In the genomic region with DNA sequence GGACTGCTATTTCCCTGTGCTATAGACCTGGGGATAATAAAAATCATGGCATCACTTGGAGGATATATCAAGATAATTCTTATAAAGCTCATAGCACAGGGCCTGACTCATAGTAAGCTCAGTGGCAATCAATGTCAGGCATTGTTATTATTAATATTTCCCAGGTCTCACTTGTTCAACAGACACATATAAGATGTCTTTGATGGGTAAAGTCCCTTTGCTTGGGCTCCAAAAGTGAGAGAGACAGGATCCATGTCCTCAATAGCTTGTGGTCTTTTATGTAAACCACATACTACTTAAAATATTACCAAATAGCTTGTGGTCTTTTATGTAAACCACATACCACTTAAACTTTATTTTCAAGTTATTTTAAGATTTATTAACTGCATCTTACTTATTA, we compare ENCODE assay signal across 1 cellular context.
A peak's percentile ranks its signal among the peaks of the same experiment; 100 is the strongest.
TF ChIP-seq lines count a peak whose summit lies in the region.

No MANE protein-coding gene starts in this region.

TF ChIP-seq in SK-N-SH, 30 proteins besides CTCF, POLR2A, EP300 and RAD21 (continued from another document):
- TF ChIP-seq, protein P1, sequence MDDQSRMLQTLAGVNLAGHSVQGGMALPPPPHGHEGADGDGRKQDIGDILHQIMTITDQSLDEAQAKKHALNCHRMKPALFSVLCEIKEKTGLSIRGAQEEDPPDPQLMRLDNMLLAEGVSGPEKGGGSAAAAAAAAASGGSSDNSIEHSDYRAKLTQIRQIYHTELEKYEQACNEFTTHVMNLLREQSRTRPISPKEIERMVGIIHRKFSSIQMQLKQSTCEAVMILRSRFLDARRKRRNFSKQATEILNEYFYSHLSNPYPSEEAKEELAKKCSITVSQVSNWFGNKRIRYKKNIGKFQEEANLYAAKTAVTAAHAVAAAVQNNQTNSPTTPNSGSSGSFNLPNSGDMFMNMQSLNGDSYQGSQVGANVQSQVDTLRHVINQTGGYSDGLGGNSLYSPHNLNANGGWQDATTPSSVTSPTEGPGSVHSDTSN (IDR thresholded peaks at IDR 0.05), result peak; percentile 92
- TF ChIP-seq POLR2AphosphoS5 (IDR thresholded peaks at IDR 0.05; ENCODE audit: low read depth, low read length) (peak; percentile 62; the same call in 1 of the 2 replicates), TEAD4 (IDR thresholded peaks at IDR 0.05; ENCODE audit: borderline replicate concordance, insufficient read depth) (peak; percentile 47; the same call in 1 of the 2 replicates), NFIC (IDR thresholded peaks at IDR 0.05; ENCODE audit: borderline replicate concordance) (peak; percentile 33; the same call in 1 of the 2 replicates), CHD2 (IDR thresholded peaks at IDR 0.05; ENCODE audit: low read length, partially characterized antibody) (no peak), GATA2 (CRISPR knock-in tag; IDR thresholded peaks at IDR 0.05) (no peak), FOSL2 (IDR thresholded peaks at IDR 0.05; ENCODE audit: borderline replicate concordance, low read depth) (peak; percentile 44; the same call in 1 of the 2 replicates), TCF12 (IDR thresholded peaks at IDR 0.05) (peak; percentile 90)
- TF ChIP-seq, protein P2, sequence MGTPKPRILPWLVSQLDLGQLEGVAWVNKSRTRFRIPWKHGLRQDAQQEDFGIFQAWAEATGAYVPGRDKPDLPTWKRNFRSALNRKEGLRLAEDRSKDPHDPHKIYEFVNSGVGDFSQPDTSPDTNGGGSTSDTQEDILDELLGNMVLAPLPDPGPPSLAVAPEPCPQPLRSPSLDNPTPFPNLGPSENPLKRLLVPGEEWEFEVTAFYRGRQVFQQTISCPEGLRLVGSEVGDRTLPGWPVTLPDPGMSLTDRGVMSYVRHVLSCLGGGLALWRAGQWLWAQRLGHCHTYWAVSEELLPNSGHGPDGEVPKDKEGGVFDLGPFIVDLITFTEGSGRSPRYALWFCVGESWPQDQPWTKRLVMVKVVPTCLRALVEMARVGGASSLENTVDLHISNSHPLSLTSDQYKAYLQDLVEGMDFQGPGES (IDR thresholded peaks at IDR 0.05; ENCODE audit: low read depth, low read length), result no peak
- TF ChIP-seq, protein P3, sequence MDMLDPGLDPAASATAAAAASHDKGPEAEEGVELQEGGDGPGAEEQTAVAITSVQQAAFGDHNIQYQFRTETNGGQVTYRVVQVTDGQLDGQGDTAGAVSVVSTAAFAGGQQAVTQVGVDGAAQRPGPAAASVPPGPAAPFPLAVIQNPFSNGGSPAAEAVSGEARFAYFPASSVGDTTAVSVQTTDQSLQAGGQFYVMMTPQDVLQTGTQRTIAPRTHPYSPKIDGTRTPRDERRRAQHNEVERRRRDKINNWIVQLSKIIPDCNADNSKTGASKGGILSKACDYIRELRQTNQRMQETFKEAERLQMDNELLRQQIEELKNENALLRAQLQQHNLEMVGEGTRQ (IDR thresholded peaks at IDR 0.05; ENCODE audit: borderline replicate concordance, low read depth, low read length), result no peak
